In genomic region chr5:71455427-71456361, GRCh38 we compare ENCODE assay signal across 8 cellular contexts. TPM values are rescaled to one million over a fixed set of nuclear protein-coding genes. Genes with fewer than 3 reads are reported as not detected.
DNase-seq lines count a peak whose midpoint lies in the region; ATAC-seq, FAIRE-seq and TF ChIP-seq lines count a peak whose summit lies in the region.

Gene BDP1, plus strand, starts transcription at chr5:71455651. Its CDS starts 227 bp downstream, at chr5:71455878.

- in situ Hi-C loops in HepG2 (cut with HindIII; ENCODE audit: extremely low pct_ligation_motif_present, low pct_unique_long_range_greater_than_20kb): no loop called here

- no peaks in the 10 kb centered on the region for H3K9me3 ChIP-seq in CD4-positive, alpha-beta T cell (ENCODE audit: control insufficient read depth, low read length)
- H3K9me3 ChIP-seq in HepG2 (ENCODE audit: low read length): no peaks in the 10 kb centered on the region

- ATAC-seq in CD4-positive, alpha-beta T cell (ENCODE audit: poor library complexity): peak; percentile 88
- ATAC-seq in GM19438 (IDR thresholded peaks at IDR 0.05; ENCODE audit: low read depth, unreplicated experiment) (peak; percentile 96), HG03575 (IDR thresholded peaks at IDR 0.05; ENCODE audit: extremely low read depth, insufficient number of reproducible peaks, low FRiP score, unreplicated experiment) (peak; percentile 83), HepG2 (peak; percentile 97)

- peak; percentile 18; the same call in 1 of the 2 replicates for TF ChIP-seq RAD21 in HepG2 (CRISPR knock-in tag; IDR thresholded peaks at IDR 0.05)

- intact Hi-C loops in CD4-positive, alpha-beta T cell (cut with DNase I, micrococcal nuclease): loop anchor here in 1 of 2 experiments (5.0 kb wide), 1 partner anchor 132 kb away; the partner anchor contains the start of gene MCCC2
- intact Hi-C loops in HepG2 (cut with micrococcal nuclease; ENCODE audit: unreplicated experiment): no loop called here

- BruUV-seq in HepG2 (replicated peaks; lab: Mats Ljungman, UMichigan): TSS peak; percentile 78

- CTCF ChIA-PET in CD4-positive, alpha-beta T cell (lab: Charles Lee): interaction anchor here (1.0 kb wide), 1 partner anchor 9 kb away, joined by 3 read pairs; no protein-coding TSS in a partner anchor
- CTCF ChIA-PET in HepG2 (lab: Yijun Ruan, JAX; ENCODE audit: low intra/inter-chr PET ratio, low total read pairs): interaction anchor here (0.9 kb wide), 1 partner anchor 302 kb away, joined by 3 read pairs; no protein-coding TSS in a partner anchor

- peaks cover 2% of the 10 kb centered on the region for H3K27me3 ChIP-seq in CD4-positive, alpha-beta T cell (ENCODE audit: control insufficient read depth, insufficient read depth, low read length)
- peaks cover 0 to 8% of the 10 kb centered on the region in 2 experiments; a peak in 2 of 5 replicates for H3K27me3 ChIP-seq in HepG2 (ENCODE audit: control insufficient read depth in 1 of 2, insufficient read depth in 2 of 2, low read length in 2 of 2)

- peak; percentile 74 to 80 for TF ChIP-seq POLR2A in HepG2 (IDR thresholded peaks at IDR 0.05; ENCODE audit: insufficient read depth in 1 of 2, low read depth in 2 of 2, low read length in 2 of 2)

- H3K27me3 Mint-ChIP-seq in CD4-positive, alpha-beta T cell: peaks cover 15% of the 10 kb centered on the region

- peak within 1 kb of the TSS; percentile 94 for H3K27ac Mint-ChIP-seq in CD4-positive, alpha-beta T cell

- peak within 1 kb of the TSS; percentile 89 for H3K27ac ChIP-seq in CD4-positive, alpha-beta T cell (ENCODE audit: low read depth, low read length)
- H3K27ac ChIP-seq in HepG2 (ENCODE audit: extremely low read length, insufficient read depth, low read length): peak within 1 kb of the TSS; percentile 81

- TF ChIP-seq EP300 in HepG2 (IDR thresholded peaks at IDR 0.05; ENCODE audit: low read depth in 2 of 2, low read length in 2 of 2) (no peak), HepG2 (CRISPR knock-in tag; IDR thresholded peaks at IDR 0.05; ENCODE audit: borderline replicate concordance) (no peak; the same call in 1 of the 2 replicates)

- peak; percentile 88 to 99 (median 96) for DNase-seq in CD4-positive, alpha-beta T cell
- DNase-seq in NCI-H82 (lab: John Stamatoyannopoulos, UW) (peak; percentile 95), dermis microvascular lymphatic vessel endothelial cell (ENCODE audit: low read depth in 2 of 2) (peak; percentile 92 to 95), HepG2 (ENCODE audit: low spot score) (peak; percentile 86)
- peak; percentile 98 for DNase-seq in activated CD4-positive, alpha-beta T cell treated with anti-CD3 and anti-CD28 coated beads, Interleukin-2, amount 50 U/mL, for 48 hours
- peak; percentile 98 for DNase-seq in stimulated activated CD4-positive, alpha-beta T cell treated with anti-CD3 and anti-CD28 coated beads, Interleukin-4, amount 100 ng/mL, for 1 hour

- peaks cover 32% of the 10 kb centered on the region for H3K4me1 ChIP-seq in HepG2 (ENCODE audit: insufficient read depth, low read length)

- peaks cover 3% of the 10 kb centered on the region for H4K20me1 ChIP-seq in HepG2 (ENCODE audit: insufficient read depth, low read length)

- peak within 1 kb of the TSS; percentile 76 for H3K4me2 ChIP-seq in HepG2 (ENCODE audit: low read depth, low read length)

- peak within 1 kb of the TSS; percentile 99 for H3K4me3 Mint-ChIP-seq in CD4-positive, alpha-beta T cell

- POLR2A ChIA-PET in CD4-positive, alpha-beta T cell (lab: Charles Lee): interaction anchor here (1.0 to 1.4 kb wide), 3 partner anchors 9 to 132 kb away, joined by 3 to 5 read pairs (median 4); partner anchors contain the start of gene MCCC2
- POLR2A ChIA-PET in HepG2 (lab: Yijun Ruan, JAX): interaction anchor here (0.6 to 1.4 kb wide), 4 partner anchors 9 to 132 kb away, joined by 3 to 4 read pairs (median 4); partner anchors contain the start of gene MCCC2

- H3K4me3 ChIP-seq in HepG2 (replicated peaks in 1 of 3; ENCODE audit: insufficient read depth in 1 of 3, low read depth in 2 of 3, low read length in 3 of 3): peak within 1 kb of the TSS; percentile 82 to 95 (median 83)

- WGBS in HepG2 (ENCODE audit: low lambda C conversion rate): under 1% methylated on average over 16 of the region's 50 CpGs

- H3K36me3 Mint-ChIP-seq in CD4-positive, alpha-beta T cell (ENCODE audit: low read depth): peaks cover 47% of the 10 kb centered on the region

- peaks cover 33% of the 10 kb centered on the region for H3K79me2 ChIP-seq in HepG2 (ENCODE audit: insufficient read depth, low read length)

- no peaks in the 10 kb centered on the region for H3K9me3 Mint-ChIP-seq in CD4-positive, alpha-beta T cell

- H2AFZ ChIP-seq in HepG2 (ENCODE audit: low read length): peak within 1 kb of the TSS; percentile 77

- peaks cover 31% of the 10 kb centered on the region for H3K4me1 Mint-ChIP-seq in CD4-positive, alpha-beta T cell (ENCODE audit: low read depth)

- TF ChIP-seq CTCF in CD4-positive, alpha-beta T cell (IDR thresholded peaks at IDR 0.05): peak; percentile 49
- peak; percentile 37 for TF ChIP-seq CTCF in HepG2 (CRISPR knock-in tag; IDR thresholded peaks at IDR 0.05)

- H3K9ac ChIP-seq in HepG2 (ENCODE audit: insufficient read depth, low read depth, low read length): peak within 1 kb of the TSS; percentile 79

- FAIRE-seq in HepG2 (lab: Jason Lieb, UNC): peak; percentile 66

- peaks cover 6 to 19% of the 10 kb centered on the region in 2 experiments for H3K36me3 ChIP-seq in HepG2 (replicated peaks in 1 of 2; ENCODE audit: control insufficient read depth in 1 of 2, insufficient read depth in 2 of 2, low read length in 2 of 2)

TF ChIP-seq in HepG2, 621 proteins besides CTCF, POLR2A, EP300 and RAD21 (continues in another document):
- TF ChIP-seq ZNF772 (CRISPR knock-in tag; IDR thresholded peaks at IDR 0.05) (no peak; the same call in none of the 2 replicates), NONO (IDR thresholded peaks at IDR 0.05) (no peak), NONO (CRISPR knock-in tag; conservative IDR thresholded peaks at IDR 0.05) (peak; percentile 82), PRMT3 (CRISPR knock-in tag; IDR thresholded peaks at IDR 0.05; ENCODE audit: borderline replicate concordance, low read depth) (no peak), NFAT5 (CRISPR knock-in tag; IDR thresholded peaks at IDR 0.05) (0 out of 2 replicates have a peak, but pooled peaks have one; percentile 16)

RNA-seq across cellular contexts. Expression of gene BDP1, which starts in this region (rescaled TPM):
- total RNA-seq in CD4-positive, alpha-beta T cell: 10 to 100 TPM; 31.3 to 31.9 TPM
- 16.0 and 17.8 TPM in 2 replicates for total RNA-seq in dermis microvascular lymphatic vessel endothelial cell
- 22.4 and 30.5 TPM in 2 replicates for total RNA-seq in HepG2 (2016; rRNA removed; fragmentation: Illumina TruSeq; extraction: Trizol)
- 4.5 and 5.1 TPM in 2 replicates for total RNA-seq in HepG2 (2016; cell fraction: cytosol; rRNA removed; fragmentation: Illumina TruSeq; extraction: Trizol; ENCODE audit: low read depth)
- total RNA-seq in HepG2 (2016; cell fraction: insoluble cytoplasmic fraction; rRNA removed; fragmentation: Illumina TruSeq; extraction: Trizol): 21.4 and 29.0 TPM in 2 replicates
- total RNA-seq in HepG2 (2016; cell fraction: membrane; rRNA removed; fragmentation: Illumina TruSeq; extraction: Trizol): 7.2 and 8.7 TPM in 2 replicates
- 38.9 and 39.1 TPM in 2 replicates for total RNA-seq in HepG2 (2016; cell fraction: nucleus; rRNA removed; fragmentation: Illumina TruSeq; extraction: Trizol)
- polyA plus RNA-seq in HepG2 (2011; rRNA removed): 8.6 and 10.2 TPM in 2 replicates
- polyA plus RNA-seq in HepG2 (2011; cell fraction: cytosol; rRNA removed): 3.0 and 5.4 TPM in 2 replicates
- 9.1 and 9.7 TPM in 2 replicates for polyA plus RNA-seq in HepG2 (2011; cell fraction: nucleus; rRNA removed)
- 9.9 and 11.2 TPM in 2 replicates for polyA plus RNA-seq in HepG2 (2012)
- 0.54 and 0.57 TPM in 2 replicates for polyA plus RNA-seq in HepG2 (2016; cell fraction: cytosol; fragmentation: Illumina TruSeq; extraction: Trizol; ENCODE audit: low read depth)
- polyA plus RNA-seq in HepG2 (2016; cell fraction: insoluble cytoplasmic fraction; fragmentation: Illumina TruSeq; extraction: Trizol; ENCODE audit: low read depth): 15.8 and 16.9 TPM in 2 replicates
- polyA plus RNA-seq in HepG2 (2016; cell fraction: membrane; fragmentation: Illumina TruSeq; extraction: Trizol; ENCODE audit: low read depth): 1.6 and 1.8 TPM in 2 replicates
- polyA plus RNA-seq in HepG2 (2016; cell fraction: nucleus; fragmentation: Illumina TruSeq; extraction: Trizol; ENCODE audit: insufficient read depth, low read depth): 32.7 and 34.2 TPM in 2 replicates
- polyA minus RNA-seq in HepG2 (2011; rRNA and poly(A)+ RNA removed; ENCODE audit: low replicate concordance): 9.6 and 16.3 TPM in 2 replicates
- polyA minus RNA-seq in HepG2 (2011; cell fraction: cytosol; rRNA and poly(A)+ RNA removed): 10.8 and 13.7 TPM in 2 replicates
- 38.8 and 42.8 TPM in 2 replicates for polyA minus RNA-seq in HepG2 (2011; cell fraction: nucleus; rRNA and poly(A)+ RNA removed)

Comparison
In these comparisons a context has a peak if more than half of its experiments do, and no peak if none do; other contexts are left out.
1. Peak in every context shown above with its lines: DNase-seq, ATAC-seq, H3K4me3 ChIP-seq and H3K27ac ChIP-seq.